7 cellular contexts compared by ENCODE assay signal in genomic region chr3:6112546-6112945, GRCh38.
"Had no signal": no experiment of that assay in that cellular context is flagged by ENCODE, and none has a peak within 500 bp of the region (broad histone marks: within the 10 kb centered on the region; RNA-seq: fewer than 3 reads in every experiment).

No MANE protein-coding gene starts in this region.

- H3K4me3 ChIP-seq: K562 had no signal

- H3K4me3 Mint-ChIP-seq: IgD-negative memory B cell had no signal

- H3K4me1 Mint-ChIP-seq: IgD-negative memory B cell had no signal

- H3K36me3 Mint-ChIP-seq: IgD-negative memory B cell had no signal

- H3K4me2 ChIP-seq: KMS-11 had no signal

- H3K27ac Mint-ChIP-seq: IgD-negative memory B cell had no signal

- H3K9ac ChIP-seq: KMS-11 had no signal

- H3K9me3 Mint-ChIP-seq: IgD-negative memory B cell had no signal

- H3K27me3 Mint-ChIP-seq: IgD-negative memory B cell had no signal

- DNase-seq: IMR-90, KG1 had no signal

- ATAC-seq: HepG2, K562 had no signal

- H3K27ac ChIP-seq: HL-60, KMS-11 had no signal
